8 cellular contexts compared by ENCODE assay signal in the genomic region with DNA sequence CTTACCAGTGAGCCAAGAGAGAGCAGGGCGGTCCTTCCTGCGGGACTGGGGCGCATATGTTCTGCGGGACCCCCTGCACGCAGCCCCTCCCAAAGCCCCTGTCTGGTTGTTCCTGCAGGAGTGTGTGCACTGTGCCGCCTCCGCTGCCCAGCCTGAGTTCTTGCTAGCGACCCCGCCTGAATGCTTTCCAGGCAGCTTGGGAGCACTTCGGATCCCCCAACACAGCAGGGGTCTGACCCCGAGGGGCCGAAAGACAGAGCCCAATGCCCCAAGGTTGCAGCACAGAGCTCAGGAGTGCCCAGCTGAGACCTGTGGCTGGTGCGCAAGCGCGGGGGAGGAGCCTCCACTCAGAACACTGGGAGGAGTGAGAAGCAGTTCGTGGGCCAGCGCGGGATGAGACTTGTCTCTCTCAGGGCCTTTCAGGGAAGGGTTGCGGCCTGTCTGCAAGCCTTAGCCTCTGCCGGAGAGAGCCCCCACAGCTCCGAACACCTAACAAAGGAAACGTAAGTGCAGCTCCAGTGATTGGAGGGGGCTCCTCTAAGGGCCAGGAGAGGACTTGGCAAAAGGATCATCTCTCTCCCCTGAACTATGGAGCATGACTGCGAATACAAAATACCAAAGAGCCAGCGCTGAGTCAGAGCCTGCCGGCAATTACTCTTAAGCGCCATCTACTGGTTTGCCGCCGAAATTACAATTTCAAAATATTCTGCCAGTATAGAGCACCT. TPM values are rescaled to one million over a fixed set of nuclear protein-coding genes. Genes with fewer than 3 reads are reported as not detected.
DNase-seq lines count a peak whose midpoint lies in the region; FAIRE-seq and TF ChIP-seq lines count a peak whose summit lies in the region.

No MANE protein-coding gene starts in this region.

- H2AK5ac ChIP-seq in H9 (ENCODE audit: insufficient read length, low read length) (no peak overlapping the region), neuronal stem cell (ENCODE audit: low read depth, low read length) (peak overlapping the region; percentile 52)

- H2BK5ac ChIP-seq in H9 (ENCODE audit: insufficient read length, low read length): no peak overlapping the region
- H2BK5ac ChIP-seq in neuronal stem cell (ENCODE audit: low read length): peak overlapping the region; percentile 62

- H2BK15ac ChIP-seq in H9 (ENCODE audit: low read depth, low read length) (no peak overlapping the region), neuronal stem cell (ENCODE audit: low read length) (no peak overlapping the region)

- DNase-seq in GDM1 (lab: John Stamatoyannopoulos, UW): peak; percentile 84
- peak; percentile 89 for DNase-seq in H9
- peak; percentile 83 for DNase-seq in M059J (ENCODE audit: low read depth)
- DNase-seq in SHP77 (lab: John Stamatoyannopoulos, UW): peak; percentile 84 to 85
- peak; percentile 83 for DNase-seq in activated gamma-delta T cell treated with anti-CD3 and anti-CD28 coated beads, Interleukin-2, amount 50 U/mL, for 16 hours (ENCODE audit: low read depth)
- DNase-seq in frontal cortex (ENCODE audit: low spot score in 2 of 2): peak; percentile 41 to 73
- peak; percentile 84 for DNase-seq in neuronal stem cell (ENCODE audit: low spot score)
- peak; percentile 67 to 97 (median 91) for DNase-seq in substantia nigra (lab: John Stamatoyannopoulos, UW)

- peak overlapping the region; percentile 73 to 82 for H3K4me3 ChIP-seq in neuronal stem cell (ENCODE audit: low read length in 2 of 2)

- H3K18ac ChIP-seq in H9 (ENCODE audit: insufficient read length, low read depth, low read length) (peak overlapping the region; percentile 92), neuronal stem cell (ENCODE audit: low read length) (peak overlapping the region; percentile 98)

- peak overlapping the region; percentile 94 to 97 (median 97) for H3K27ac Mint-ChIP-seq in H9

- H3K36me3 ChIP-seq in neuronal stem cell (replicated peaks in 1 of 2; ENCODE audit: control insufficient read depth in 2 of 2, insufficient read depth in 2 of 2, low read length in 2 of 2): no peaks in the 10 kb centered on the region

- H4K5ac ChIP-seq in H9 (ENCODE audit: insufficient read length, low read depth, low read length): no peak overlapping the region

- no peak overlapping the region for H3T11ph ChIP-seq in H9 (ENCODE audit: low read length)

- H3K4me2 ChIP-seq in H9 (ENCODE audit: insufficient read depth, insufficient read length, low read length): peak overlapping the region; percentile 57
- peak overlapping the region; percentile 88 for H3K4me2 ChIP-seq in neuronal stem cell (ENCODE audit: insufficient read depth, low read length, poor library complexity, severe bottlenecking)

- H3K27me3 Mint-ChIP-seq in H9 (ENCODE audit: low read depth): no peaks in the 10 kb centered on the region

- H3K4me1 Mint-ChIP-seq in H9: peaks cover 11% of the 10 kb centered on the region in 2 experiments

- no peak overlapping the region for H3K56ac ChIP-seq in H9 (ENCODE audit: insufficient read length, low read depth, low read length)

- H3K79me1 ChIP-seq in H9 (ENCODE audit: insufficient read depth, low read depth, low read length, poor library complexity, severe bottlenecking): no peaks in the 10 kb centered on the region
- H3K79me1 ChIP-seq in neuronal stem cell (ENCODE audit: low read depth, low read length): no peaks in the 10 kb centered on the region

- H3K36me3 Mint-ChIP-seq in H9 (ENCODE audit: insufficient read depth in 1 of 3, low read depth in 3 of 3): peaks cover 0 to 5% (median 2%) of the 10 kb centered on the region in 3 experiments; a peak in 2 of 7 replicates

- H3K4ac ChIP-seq in H9 (ENCODE audit: low read depth, low read length) (no peak overlapping the region; the same call in 1 of the 2 replicates), neuronal stem cell (ENCODE audit: low read length) (no peak overlapping the region)

- H2BK120ac ChIP-seq in H9 (ENCODE audit: low read depth, low read length, poor library complexity, severe bottlenecking) (no peak overlapping the region), neuronal stem cell (ENCODE audit: low read depth, low read length) (no peak overlapping the region)

- no peaks in the 10 kb centered on the region for H3K79me2 ChIP-seq in H9 (ENCODE audit: insufficient read depth, low read length)

- peak overlapping the region; percentile 85 for H3K9ac ChIP-seq in H9 (ENCODE audit: extremely low read depth, insufficient read length, low read length)
- H3K9ac ChIP-seq in neuronal stem cell (ENCODE audit: low read depth, low read length, poor library complexity): peak overlapping the region; percentile 88

- peak overlapping the region; percentile 95; the same call in 1 of the 2 replicates for H3K14ac ChIP-seq in H9 (ENCODE audit: insufficient read depth, low read length)
- peak overlapping the region; percentile 91 for H3K14ac ChIP-seq in neuronal stem cell (ENCODE audit: low read length)

- H3K9me3 Mint-ChIP-seq in H9: no peaks in the 10 kb centered on the region

- peaks cover 10% of the 10 kb centered on the region for H3K23me2 ChIP-seq in H9 (ENCODE audit: insufficient read length, low read depth, low read length, poor library complexity, severe bottlenecking)

- no peaks in the 10 kb centered on the region for H3K4me1 ChIP-seq in H9 (ENCODE audit: insufficient read depth, low read length)
- peaks cover 3 to 5% of the 10 kb centered on the region in 2 donors for H3K4me1 ChIP-seq in neuronal stem cell (ENCODE audit: control insufficient read depth in 2 of 2, insufficient read depth in 1 of 2, low read depth in 1 of 2, low read length in 2 of 2)

- no peak overlapping the region for H4K91ac ChIP-seq in H9 (ENCODE audit: insufficient read length, low read depth, low read length)
- no peak overlapping the region for H4K91ac ChIP-seq in neuronal stem cell (ENCODE audit: low read depth, low read length, poor library complexity)

- H2BK20ac ChIP-seq in H9 (ENCODE audit: low read depth, low read length, poor library complexity, severe bottlenecking): no peak overlapping the region

- no peak for FAIRE-seq in frontal cortex (lab: Jason Lieb, UNC)

- peaks cover 2% of the 10 kb centered on the region for H4K20me1 ChIP-seq in H9 (ENCODE audit: control insufficient read depth, insufficient read depth, insufficient read length)

- peak overlapping the region; percentile 83 to 85 for H3K4me3 Mint-ChIP-seq in H9

- H4K8ac ChIP-seq in H9 (replicated peaks; ENCODE audit: insufficient read length, low read depth, low read length) (no peak overlapping the region), neuronal stem cell (ENCODE audit: low read depth, low read length) (no peak overlapping the region)

- peak overlapping the region; percentile 74 for H2AFZ ChIP-seq in H9 (ENCODE audit: low read length)
- H2AFZ ChIP-seq in neuronal stem cell (ENCODE audit: low read length): peak overlapping the region; percentile 98

- peak overlapping the region; percentile 66 for H3K27ac ChIP-seq in H9 (ENCODE audit: insufficient read length, low read depth, low read length)
- H3K27ac ChIP-seq in neuronal stem cell (replicated peaks; ENCODE audit: low read length): peak overlapping the region; percentile 96
- peak overlapping the region; percentile 97 for H3K27ac ChIP-seq in substantia nigra (ENCODE audit: low read depth, low read length, poor library complexity, severe bottlenecking)

- H3K23ac ChIP-seq in H9 (ENCODE audit: insufficient read length, low read depth, low read length) (no peak overlapping the region), neuronal stem cell (ENCODE audit: low read depth, low read length, poor library complexity) (peak overlapping the region; percentile 17)

- peak; percentile 88 for TF ChIP-seq CTCF in H9 (conservative IDR thresholded peaks at IDR 0.05)

- H3K27me3 ChIP-seq in H9 (ENCODE audit: insufficient read depth, low read length) (no peaks in the 10 kb centered on the region), neuronal stem cell (ENCODE audit: control insufficient read depth in 3 of 3, insufficient read depth in 3 of 3, low read depth in 1 of 3, low read length in 3 of 3) (no peaks in the 10 kb centered on the region)

- H3K9me3 ChIP-seq in H9 (ENCODE audit: control insufficient read depth, low read depth, low read length) (no peaks in the 10 kb centered on the region), neuronal stem cell (replicated peaks in 1 of 2; ENCODE audit: control insufficient read depth in 2 of 2, insufficient read depth in 1 of 2, low read depth in 1 of 2, low read length in 2 of 2) (no peaks in the 10 kb centered on the region)

- H2BK12ac ChIP-seq in H9 (ENCODE audit: insufficient read length, low read depth, low read length) (no peak overlapping the region), neuronal stem cell (ENCODE audit: low read length) (no peak overlapping the region)

- WGBS in H9 (ENCODE audit: extremely low coverage, insufficient read length, low lambda C conversion rate): no CpG with 5 or more reads among the region's 28 CpGs
- WGBS in neuronal stem cell (ENCODE audit: extremely low coverage in 2 of 2, insufficient read length in 2 of 2, insufficient replicate concordance in 1 of 2), 2 donors: no CpG with 5 or more reads among the region's 28 CpGs

RNA-seq across cellular contexts. Expression of a gene that starts 50.5 kb away (rescaled TPM):
- total RNA-seq in H9 (2021) (40.1 and 43.0 TPM in 2 replicates), frontal cortex (63.2 TPM)
- total RNA-seq in M059J (2014; rRNA removed; shearing (Covaris generic)): 11.7 and 15.1 TPM in 2 replicates
- polyA plus RNA-seq in neuronal stem cell (2013, experiment 1 of 2): 24.5 TPM
- polyA plus RNA-seq in neuronal stem cell (2013, experiment 2 of 2): 25.1 TPM

Comparison
In these comparisons a context has a peak if more than half of its experiments do, and no peak if none do; other contexts are left out.
1. Peak in every context shown above with its lines: DNase-seq, H3K4me3 ChIP-seq and H3K27ac ChIP-seq.